ENCODE assay signal across 26 cellular contexts in the genomic region with DNA sequence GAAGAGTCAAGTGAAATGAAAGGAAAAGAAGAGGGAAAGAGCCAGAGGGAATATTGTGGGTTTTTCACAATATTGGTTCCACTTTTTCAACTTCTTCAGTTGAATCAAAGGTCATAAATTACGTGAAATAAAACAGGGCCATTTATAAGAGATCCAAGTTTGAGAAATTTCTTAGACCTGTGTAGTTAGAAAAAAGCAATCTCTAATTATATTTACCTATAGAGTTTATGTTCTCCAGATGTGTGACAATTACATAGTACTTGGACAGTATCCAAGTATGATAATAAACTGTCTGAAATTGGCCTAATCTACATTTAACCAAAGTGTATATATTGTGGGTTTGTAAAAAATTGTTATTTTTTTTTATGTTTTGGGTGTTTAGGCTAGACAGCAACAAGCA. TPM values are rescaled to one million over a fixed set of nuclear protein-coding genes. Genes with fewer than 3 reads are reported as not detected.
DNase-seq lines count a peak whose midpoint lies in the region; ATAC-seq, FAIRE-seq and TF ChIP-seq lines count a peak whose summit lies in the region.
"Had no signal": no experiment of that assay in that cellular context is flagged by ENCODE, and none has a peak within 500 bp of the region (broad histone marks: within the 10 kb centered on the region; RNA-seq: fewer than 3 reads in every experiment).

No MANE protein-coding gene starts in this region.

- peaks cover 83% of the 10 kb centered on the region for H3K36me3 Mint-ChIP-seq in CD8-positive, alpha-beta T cell
- peaks cover 56% of the 10 kb centered on the region for H3K36me3 Mint-ChIP-seq in central memory CD8-positive, alpha-beta T cell (ENCODE audit: insufficient read depth)
- peaks cover 14 to 94% (median 34%) of the 10 kb centered on the region in 3 donors for H3K36me3 Mint-ChIP-seq in naive thymus-derived CD8-positive, alpha-beta T cell

- no peak overlapping the region for H3K27ac ChIP-seq in CD8-positive, alpha-beta T cell (ENCODE audit: low read depth, low read length)
- H3K27ac ChIP-seq: C4-2B, SJCRH30 had no signal

- POLR2A ChIA-PET in CD8-positive, alpha-beta T cell (lab: Charles Lee): no interaction called here
- POLR2A ChIA-PET in naive thymus-derived CD8-positive, alpha-beta T cell (lab: Charles Lee): interaction anchor here (1.3 kb wide), 1 partner anchor 14 kb away, joined by 3 read pairs; no protein-coding TSS in a partner anchor

- DNase-seq in CD8-positive, alpha-beta T cell: no peak
- DNase-seq in central memory CD8-positive, alpha-beta T cell (ENCODE audit: low spot score in 2 of 2): no peak
- no peak for DNase-seq in naive thymus-derived CD8-positive, alpha-beta T cell
- DNase-seq in CD1c-positive myeloid dendritic cell (ENCODE audit: extremely low spot score): no peak
- no peak for DNase-seq in GDM1 (lab: John Stamatoyannopoulos, UW)
- DNase-seq: DMS53; H9; HFFc6; MG63; NCI-H1105 treated with DMSO at 0.1 percent for 48 hours; NCI-H146; NCI-H1930; NCI-H2107; NCI-H446 treated with DMSO at 0.1 percent for 48 hours; NCI-H526; NCI-H82; NK-92 treated with Interleukin-12 subunit alpha and Interleukin-12 subunit beta, amount 100 ng/mL, for 24 hours; PC-3; SJCRH30 had no signal

- peaks cover 58% of the 10 kb centered on the region for H3K4me1 Mint-ChIP-seq in CD8-positive, alpha-beta T cell (ENCODE audit: low read depth)
- peaks cover 56% of the 10 kb centered on the region for H3K4me1 Mint-ChIP-seq in central memory CD8-positive, alpha-beta T cell
- peaks cover 28 to 65% (median 58%) of the 10 kb centered on the region in 4 donors for H3K4me1 Mint-ChIP-seq in naive thymus-derived CD8-positive, alpha-beta T cell

- no peaks in the 10 kb centered on the region for H3K9me3 ChIP-seq in CD8-positive, alpha-beta T cell (ENCODE audit: low read length)
- H3K9me3 ChIP-seq: MG63, SJCRH30 had no signal

- TF ChIP-seq CTCF in CD8-positive, alpha-beta T cell (IDR thresholded peaks at IDR 0.05): no peak

- H3K36me3 ChIP-seq in CD8-positive, alpha-beta T cell (ENCODE audit: insufficient read depth, low read length): peaks cover 21% of the 10 kb centered on the region

- H3K4me3 Mint-ChIP-seq in CD8-positive, alpha-beta T cell: no peak overlapping the region
- no peak overlapping the region for H3K4me3 Mint-ChIP-seq in central memory CD8-positive, alpha-beta T cell
- peak overlapping the region in 1 of 10 donors; percentile 29 for H3K4me3 Mint-ChIP-seq in naive thymus-derived CD8-positive, alpha-beta T cell
- H3K4me3 Mint-ChIP-seq: B cell, H9, HFFc6 had no signal

- intact Hi-C loops in CD8-positive, alpha-beta T cell (cut with DNase I, micrococcal nuclease): loop anchor here in 1 of 2 experiments (5.0 kb wide), 1 partner anchor 58 kb away; no protein-coding TSS in a partner anchor

- FAIRE-seq in A204.1 (lab: Jason Lieb, UNC): peak; percentile 55
- FAIRE-seq: K562 had no signal

- H3K9me3 Mint-ChIP-seq in CD8-positive, alpha-beta T cell: no peaks in the 10 kb centered on the region
- no peaks in the 10 kb centered on the region for H3K9me3 Mint-ChIP-seq in central memory CD8-positive, alpha-beta T cell
- no peaks in the 10 kb centered on the region for H3K9me3 Mint-ChIP-seq in naive thymus-derived CD8-positive, alpha-beta T cell
- H3K9me3 Mint-ChIP-seq: H9, HFFc6 had no signal

- H3K27me3 ChIP-seq in CD8-positive, alpha-beta T cell (ENCODE audit: insufficient read depth, low read length): no peaks in the 10 kb centered on the region
- H3K27me3 ChIP-seq: MG63, SJCRH30 had no signal

- H3K27ac Mint-ChIP-seq in CD8-positive, alpha-beta T cell: peak overlapping the region; percentile 34
- peak overlapping the region; percentile 21 for H3K27ac Mint-ChIP-seq in central memory CD8-positive, alpha-beta T cell (ENCODE audit: low read depth)
- H3K27ac Mint-ChIP-seq in naive thymus-derived CD8-positive, alpha-beta T cell: peak overlapping the region in 7 of 10 donors; percentile 24 to 72 (median 40)
- H3K27ac Mint-ChIP-seq: B cell, HFFc6 had no signal

- ATAC-seq in CD8-positive, alpha-beta T cell: no peak
- ATAC-seq in central memory CD8-positive, alpha-beta T cell (replicated peaks; ENCODE audit: extremely low read depth, poor library complexity, severe bottlenecking): no peak
- no peak for ATAC-seq in naive thymus-derived CD8-positive, alpha-beta T cell
- ATAC-seq in GM18858 (IDR thresholded peaks at IDR 0.05; ENCODE audit: unreplicated experiment) (no peak), GM19035 (IDR thresholded peaks at IDR 0.05; ENCODE audit: unreplicated experiment) (no peak)
- ATAC-seq: K562, PC-3, Right ventricle myocardium inferior had no signal

- H3K4me1 ChIP-seq in CD8-positive, alpha-beta T cell (ENCODE audit: insufficient read depth, low read length): peaks cover 22% of the 10 kb centered on the region
- H3K4me1 ChIP-seq: SJCRH30 had no signal

- no peak overlapping the region for H3K4me3 ChIP-seq in CD8-positive, alpha-beta T cell (ENCODE audit: low read depth, low read length)
- H3K4me3 ChIP-seq: K562, MG63, SJCRH30 had no signal

- CTCF ChIA-PET in CD8-positive, alpha-beta T cell (lab: Charles Lee): no interaction called here

- H3K27me3 Mint-ChIP-seq in CD8-positive, alpha-beta T cell (ENCODE audit: low read depth): no peaks in the 10 kb centered on the region
- no peaks in the 10 kb centered on the region for H3K27me3 Mint-ChIP-seq in central memory CD8-positive, alpha-beta T cell
- H3K27me3 Mint-ChIP-seq in naive thymus-derived CD8-positive, alpha-beta T cell: no peaks in the 10 kb centered on the region
- H3K27me3 Mint-ChIP-seq: B cell had no signal

RNA-seq across cellular contexts. Expression of a gene that starts 14.4 kb away (rescaled TPM):
- 10 to 100 TPM; 49.1 to 49.9 TPM for total RNA-seq in CD8-positive, alpha-beta T cell
- 10 to 100 TPM; 65.0 to 66.7 TPM for total RNA-seq in naive thymus-derived CD8-positive, alpha-beta T cell
- polyA plus RNA-seq in naive thymus-derived CD8-positive, alpha-beta T cell: 10 to 100 TPM; 54.3 to 68.3 (median 66.0) TPM
